Comparison of ENCODE assay signal across 2 cellular contexts in the genomic region with DNA sequence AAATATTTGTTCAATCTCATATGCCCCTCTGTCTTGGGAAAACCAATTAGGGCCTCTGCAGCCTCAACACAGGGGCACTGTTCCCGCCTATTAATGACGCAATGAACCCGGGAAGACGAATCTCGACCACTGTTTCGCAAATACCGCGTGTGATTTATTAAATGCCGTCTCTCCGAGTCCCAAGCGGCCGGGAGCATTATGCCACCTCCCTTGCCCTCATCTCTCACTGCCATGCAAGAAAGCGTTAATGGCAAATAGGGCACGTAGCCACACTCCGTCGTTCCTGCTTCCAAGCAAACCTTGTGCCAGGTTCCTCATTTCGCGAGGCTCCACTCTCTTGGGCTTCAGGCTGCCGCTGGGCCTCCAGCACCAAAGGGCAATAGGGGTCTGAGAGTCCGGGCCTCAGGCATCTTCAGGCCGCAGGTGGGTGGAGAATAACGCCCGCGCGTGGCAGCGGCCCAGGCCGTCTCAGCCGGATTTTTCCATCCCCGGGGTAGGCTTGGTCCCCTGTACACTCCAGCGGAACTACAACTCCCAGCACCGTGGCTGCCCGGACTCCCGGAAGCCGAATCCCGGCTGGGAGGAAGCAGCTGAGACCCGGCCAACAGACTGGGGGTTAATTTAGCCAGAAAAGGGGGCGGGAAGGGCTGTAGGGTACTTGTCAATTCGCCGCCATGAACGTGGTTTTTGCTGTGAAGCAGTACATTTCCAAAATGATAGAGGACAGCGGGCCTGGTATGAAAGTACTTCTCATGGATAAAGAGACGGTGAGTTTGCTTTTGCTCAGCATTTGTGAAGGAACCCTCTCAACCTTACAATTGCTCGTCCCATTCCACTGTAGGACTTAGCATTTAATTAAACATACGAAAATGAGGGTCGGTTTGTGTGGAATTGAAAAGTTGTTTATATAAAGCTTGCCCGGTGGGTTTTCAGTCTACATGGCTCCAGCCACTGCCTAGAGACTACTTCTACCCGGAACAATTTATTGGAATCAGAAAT.
A peak's percentile ranks its signal among the peaks of the same experiment; 100 is the strongest.
TF ChIP-seq lines count a peak whose summit lies in the region.

Gene VPS45, plus strand, starts transcription at position 593 of the 999 bp plus-strand sequence. Its CDS starts 82 bp downstream, at position 675.

TF ChIP-seq in HCT116, 20 proteins besides CTCF, POLR2A, EP300 and RAD21 (continued from another document):
- TF ChIP-seq EZH2phosphoT487 (IDR thresholded peaks at IDR 0.05; ENCODE audit: borderline replicate concordance) (no peak), POLR2AphosphoS5 (IDR thresholded peaks at IDR 0.05; ENCODE audit: low read depth, low read length) (peak; percentile 68), YY1 (IDR thresholded peaks at IDR 0.05; ENCODE audit: extremely low read depth, insufficient replicate concordance, low read depth, low read length) (peak; percentile 84), ZBTB33 (IDR thresholded peaks at IDR 0.05; ENCODE audit: extremely low read depth, insufficient replicate concordance, low read length) (peak; percentile 51), CBX3 (IDR thresholded peaks at IDR 0.05; ENCODE audit: low read depth) (peak; percentile 55), ATF3 (IDR thresholded peaks at IDR 0.05) (no peak), EZH2 (IDR thresholded peaks at IDR 0.05) (no peak), SIN3A (IDR thresholded peaks at IDR 0.05; ENCODE audit: low read depth) (peak; percentile 84), MAX (IDR thresholded peaks at IDR 0.05) (peak; percentile 80)
- TF ChIP-seq, protein P1, sequence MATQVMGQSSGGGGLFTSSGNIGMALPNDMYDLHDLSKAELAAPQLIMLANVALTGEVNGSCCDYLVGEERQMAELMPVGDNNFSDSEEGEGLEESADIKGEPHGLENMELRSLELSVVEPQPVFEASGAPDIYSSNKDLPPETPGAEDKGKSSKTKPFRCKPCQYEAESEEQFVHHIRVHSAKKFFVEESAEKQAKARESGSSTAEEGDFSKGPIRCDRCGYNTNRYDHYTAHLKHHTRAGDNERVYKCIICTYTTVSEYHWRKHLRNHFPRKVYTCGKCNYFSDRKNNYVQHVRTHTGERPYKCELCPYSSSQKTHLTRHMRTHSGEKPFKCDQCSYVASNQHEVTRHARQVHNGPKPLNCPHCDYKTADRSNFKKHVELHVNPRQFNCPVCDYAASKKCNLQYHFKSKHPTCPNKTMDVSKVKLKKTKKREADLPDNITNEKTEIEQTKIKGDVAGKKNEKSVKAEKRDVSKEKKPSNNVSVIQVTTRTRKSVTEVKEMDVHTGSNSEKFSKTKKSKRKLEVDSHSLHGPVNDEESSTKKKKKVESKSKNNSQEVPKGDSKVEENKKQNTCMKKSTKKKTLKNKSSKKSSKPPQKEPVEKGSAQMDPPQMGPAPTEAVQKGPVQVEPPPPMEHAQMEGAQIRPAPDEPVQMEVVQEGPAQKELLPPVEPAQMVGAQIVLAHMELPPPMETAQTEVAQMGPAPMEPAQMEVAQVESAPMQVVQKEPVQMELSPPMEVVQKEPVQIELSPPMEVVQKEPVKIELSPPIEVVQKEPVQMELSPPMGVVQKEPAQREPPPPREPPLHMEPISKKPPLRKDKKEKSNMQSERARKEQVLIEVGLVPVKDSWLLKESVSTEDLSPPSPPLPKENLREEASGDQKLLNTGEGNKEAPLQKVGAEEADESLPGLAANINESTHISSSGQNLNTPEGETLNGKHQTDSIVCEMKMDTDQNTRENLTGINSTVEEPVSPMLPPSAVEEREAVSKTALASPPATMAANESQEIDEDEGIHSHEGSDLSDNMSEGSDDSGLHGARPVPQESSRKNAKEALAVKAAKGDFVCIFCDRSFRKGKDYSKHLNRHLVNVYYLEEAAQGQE (IDR thresholded peaks at IDR 0.05; ENCODE audit: low read depth) = no peak

TF ChIP-seq in SK-N-SH, 30 proteins besides CTCF, POLR2A, EP300 and RAD21 (continued from another document):
- TF ChIP-seq, protein P1 (IDR thresholded peaks at IDR 0.05; ENCODE audit: low read depth, low read length) = no peak; the same call in 1 of the 2 replicates
- peak; percentile 71; the same call in 1 of the 2 replicates for TF ChIP-seq YY1 (IDR thresholded peaks at IDR 0.05; ENCODE audit: low read depth)
- peak; percentile 94 for TF ChIP-seq MXI1 (IDR thresholded peaks at IDR 0.05; ENCODE audit: low read depth, low read length)
- no peak for TF ChIP-seq NRF1 (IDR thresholded peaks at IDR 0.05; ENCODE audit: low read depth, low read length)
- peak; percentile 41; the same call in 1 of the 2 replicates for TF ChIP-seq ZBTB33 (IDR thresholded peaks at IDR 0.05; ENCODE audit: borderline replicate concordance, low read depth)
- peak; percentile 97 for TF ChIP-seq GABPA (IDR thresholded peaks at IDR 0.05; ENCODE audit: low read depth)
- 0 out of 2 replicates have a peak, but pooled peaks have one; percentile 20 for TF ChIP-seq IRF3 (IDR thresholded peaks at IDR 0.05; ENCODE audit: low read depth, low read length)
- TF ChIP-seq RXRA (IDR thresholded peaks at IDR 0.05; ENCODE audit: borderline replicate concordance, low read depth) = no peak
- no peak for TF ChIP-seq TEAD4 (IDR thresholded peaks at IDR 0.05; ENCODE audit: borderline replicate concordance, insufficient read depth)
- TF ChIP-seq EZH2phosphoT487 (IDR thresholded peaks at IDR 0.05; ENCODE audit: borderline replicate concordance, low read depth) = no peak
- TF ChIP-seq NFIC (IDR thresholded peaks at IDR 0.05; ENCODE audit: borderline replicate concordance) = 0 out of 2 replicates have a peak, but pooled peaks have one; percentile 38
- peak; percentile 70 for TF ChIP-seq POLR2AphosphoS5 (IDR thresholded peaks at IDR 0.05; ENCODE audit: low read depth, low read length)
- TF ChIP-seq, protein P2, sequence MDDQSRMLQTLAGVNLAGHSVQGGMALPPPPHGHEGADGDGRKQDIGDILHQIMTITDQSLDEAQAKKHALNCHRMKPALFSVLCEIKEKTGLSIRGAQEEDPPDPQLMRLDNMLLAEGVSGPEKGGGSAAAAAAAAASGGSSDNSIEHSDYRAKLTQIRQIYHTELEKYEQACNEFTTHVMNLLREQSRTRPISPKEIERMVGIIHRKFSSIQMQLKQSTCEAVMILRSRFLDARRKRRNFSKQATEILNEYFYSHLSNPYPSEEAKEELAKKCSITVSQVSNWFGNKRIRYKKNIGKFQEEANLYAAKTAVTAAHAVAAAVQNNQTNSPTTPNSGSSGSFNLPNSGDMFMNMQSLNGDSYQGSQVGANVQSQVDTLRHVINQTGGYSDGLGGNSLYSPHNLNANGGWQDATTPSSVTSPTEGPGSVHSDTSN (IDR thresholded peaks at IDR 0.05) = peak; percentile 51; the same call in 1 of the 2 replicates
- peak; percentile 82 for TF ChIP-seq ELF1 (IDR thresholded peaks at IDR 0.05)
- no peak for TF ChIP-seq FOXJ3 (CRISPR knock-in tag; IDR thresholded peaks at IDR 0.05)
- TF ChIP-seq SMC3 (IDR thresholded peaks at IDR 0.05; ENCODE audit: low read depth, low read length) = no peak
- peak; percentile 71 for TF ChIP-seq CHD2 (IDR thresholded peaks at IDR 0.05; ENCODE audit: low read length, partially characterized antibody)
- TF ChIP-seq, protein P3, sequence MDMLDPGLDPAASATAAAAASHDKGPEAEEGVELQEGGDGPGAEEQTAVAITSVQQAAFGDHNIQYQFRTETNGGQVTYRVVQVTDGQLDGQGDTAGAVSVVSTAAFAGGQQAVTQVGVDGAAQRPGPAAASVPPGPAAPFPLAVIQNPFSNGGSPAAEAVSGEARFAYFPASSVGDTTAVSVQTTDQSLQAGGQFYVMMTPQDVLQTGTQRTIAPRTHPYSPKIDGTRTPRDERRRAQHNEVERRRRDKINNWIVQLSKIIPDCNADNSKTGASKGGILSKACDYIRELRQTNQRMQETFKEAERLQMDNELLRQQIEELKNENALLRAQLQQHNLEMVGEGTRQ (IDR thresholded peaks at IDR 0.05; ENCODE audit: borderline replicate concordance, low read depth, low read length) = no peak
- TF ChIP-seq TCF12 (IDR thresholded peaks at IDR 0.05) = no peak
- TF ChIP-seq TAF1 (IDR thresholded peaks at IDR 0.05; ENCODE audit: borderline replicate concordance, low read depth, low read length) = peak; percentile 79
- TF ChIP-seq JUND (IDR thresholded peaks at IDR 0.05) = 0 out of 2 replicates have a peak, but pooled peaks have one; percentile 11
- peak; percentile 92 for TF ChIP-seq MAX (IDR thresholded peaks at IDR 0.05; ENCODE audit: low read depth)
- no peak for TF ChIP-seq MEF2A (IDR thresholded peaks at IDR 0.05; ENCODE audit: borderline replicate concordance, low read depth)
- TF ChIP-seq USF1 (IDR thresholded peaks at IDR 0.05; ENCODE audit: borderline replicate concordance, low read depth) = 0 out of 2 replicates have a peak, but pooled peaks have one; percentile 51
- peak; percentile 94 for TF ChIP-seq SIN3A (IDR thresholded peaks at IDR 0.05; ENCODE audit: borderline replicate concordance, low read depth, low read length)
- TF ChIP-seq RCOR1 (IDR thresholded peaks at IDR 0.05; ENCODE audit: low read length) = peak; percentile 37; the same call in 1 of the 2 replicates
- no peak for TF ChIP-seq FOXM1 (IDR thresholded peaks at IDR 0.05; ENCODE audit: low read depth)
- no peak for TF ChIP-seq GATA2 (CRISPR knock-in tag; IDR thresholded peaks at IDR 0.05)
